23 cellular contexts compared by ENCODE assay signal in the genomic region with DNA sequence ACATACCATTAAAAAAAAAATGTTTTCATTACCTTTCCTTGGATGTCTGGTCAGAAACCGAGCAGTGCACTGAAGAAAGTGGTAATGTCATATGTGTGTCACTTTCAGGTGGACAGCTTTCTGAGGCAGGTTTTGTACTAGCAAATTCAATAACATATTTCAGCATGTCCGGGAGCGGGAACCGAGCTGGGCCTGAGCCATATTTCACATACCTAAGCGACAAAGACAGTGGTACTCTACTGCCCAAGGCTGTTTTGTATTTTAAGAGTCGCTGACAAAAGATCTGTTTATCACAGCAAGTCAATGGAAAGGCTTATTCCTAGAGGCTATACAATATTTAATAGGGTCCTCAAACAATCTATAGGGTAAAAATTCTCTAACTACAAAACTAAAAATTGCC. TPM values are rescaled to one million over a fixed set of nuclear protein-coding genes. Genes with fewer than 3 reads are reported as not detected.
"Had no signal": no experiment of that assay in that cellular context is flagged by ENCODE, and none has a peak within 500 bp of the region (broad histone marks: within the 10 kb centered on the region; RNA-seq: fewer than 3 reads in every experiment).

No MANE protein-coding gene starts in this region.

- H3K9ac ChIP-seq: KMS-11, SK-N-SH had no signal

- H3K27ac ChIP-seq: KMS-11 had no signal

- ATAC-seq: HepG2 had no signal

- H3K9me3 ChIP-seq: SK-N-SH had no signal

- H3K4me2 ChIP-seq: KMS-11, SK-N-SH had no signal

- DNase-seq: Kasumi-1, MM.1S, NCI-H1092 treated with DMSO at 0.1 percent for 48 hours, NCI-H1436, NCI-H187, NCI-H2029, NCI-H2081 treated with DMSO at 0.1 percent for 48 hours, NCI-H2171, NCI-H226, NCI-H446, NCI-H510A, NCI-H524 treated with DMSO at 0.1 percent for 48 hours, NCI-H69, NCI-H774, RPMI8226, SHP77, SK-N-SH had no signal

RNA-seq across cellular contexts. Expression of a gene that starts 38.0 kb away (rescaled TPM):
- total RNA-seq: HepG2, HT1080, IMR-90, M059J, SK-MEL-5 had no signal
- polyA plus RNA-seq: HepG2, IMR-90, SK-N-SH had no signal
